ENCODE assay signal across 11 cellular contexts in the genomic region with DNA sequence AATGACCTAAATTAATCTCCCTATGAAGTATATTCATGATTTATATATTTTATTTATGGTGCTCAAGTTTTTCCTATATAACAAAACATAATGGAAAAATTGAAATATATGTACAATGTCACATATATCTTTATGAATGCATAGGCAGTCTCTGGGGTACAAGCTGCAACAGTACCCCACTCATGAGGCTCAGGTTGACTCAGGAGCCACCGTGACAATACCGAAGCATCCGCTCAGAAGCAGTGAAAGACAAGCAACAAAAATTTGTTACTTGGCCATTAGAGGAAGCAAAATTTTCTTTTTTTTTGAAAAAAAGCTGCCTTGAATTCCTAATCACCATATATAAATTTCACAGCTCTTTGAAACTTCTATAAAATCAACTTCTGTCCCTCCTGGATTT. TPM values are rescaled to one million over a fixed set of nuclear protein-coding genes. Genes with fewer than 3 reads are reported as not detected.
DNase-seq lines count a peak whose midpoint lies in the region; ATAC-seq, FAIRE-seq and TF ChIP-seq lines count a peak whose summit lies in the region.
"Had no signal": no experiment of that assay in that cellular context is flagged by ENCODE, and none has a peak within 500 bp of the region (broad histone marks: within the 10 kb centered on the region; RNA-seq: fewer than 3 reads in every experiment).

No MANE protein-coding gene starts in this region.

- peaks cover 18% of the 10 kb centered on the region for H3K4me1 ChIP-seq in mononuclear cell (ENCODE audit: insufficient read depth, low read length)

- no peak for DNase-seq in CD4-positive, alpha-beta T cell
- DNase-seq in NB4 (ENCODE audit: low read depth) = no peak
- no peak for DNase-seq in MCF 10A (ENCODE audit: unreplicated experiment)
- no peak for DNase-seq in urothelium cell line (ENCODE audit: low spot score)
- DNase-seq in glutamatergic neuron = no peak
- no peak for DNase-seq in AG20443 (ENCODE audit: low spot score)
- DNase-seq in mucosa of gallbladder (ENCODE audit: low spot score) = no peak
- DNase-seq: activated B cell treated with CpG ODN at 0.5 μM for 24 hours, Caco-2, SHP77 had no signal

- no peak for ATAC-seq in CD4-positive, alpha-beta T cell (ENCODE audit: poor library complexity)

- no TSS peak for BruUV-seq in MCF 10A (replicated peaks; lab: Mats Ljungman, UMichigan)

- H3K27me3 ChIP-seq in CD4-positive, alpha-beta T cell (ENCODE audit: control insufficient read depth, insufficient read depth, low read length) = no peaks in the 10 kb centered on the region
- H3K27me3 ChIP-seq in mononuclear cell (ENCODE audit: insufficient read depth, low read length) = no peaks in the 10 kb centered on the region

- H3K4me3 Mint-ChIP-seq in CD4-positive, alpha-beta T cell = peak overlapping the region; percentile 73
- peak overlapping the region; percentile 100 for H3K4me3 Mint-ChIP-seq in MCF 10A (ENCODE audit: unreplicated experiment)
- no peak overlapping the region for H3K4me3 Mint-ChIP-seq in glutamatergic neuron (ENCODE audit: unreplicated experiment)

- H3K4me1 Mint-ChIP-seq in CD4-positive, alpha-beta T cell (ENCODE audit: low read depth) = peaks cover 62% of the 10 kb centered on the region
- H3K4me1 Mint-ChIP-seq in MCF 10A (ENCODE audit: insufficient read depth, unreplicated experiment) = peaks cover 37% of the 10 kb centered on the region
- H3K4me1 Mint-ChIP-seq in glutamatergic neuron (ENCODE audit: low read depth, unreplicated experiment) = peaks cover 28% of the 10 kb centered on the region

- no peak overlapping the region for H3K27ac Mint-ChIP-seq in CD4-positive, alpha-beta T cell
- H3K27ac Mint-ChIP-seq in MCF 10A (ENCODE audit: low read depth, unreplicated experiment) = peak overlapping the region; percentile 98
- H3K27ac Mint-ChIP-seq in glutamatergic neuron (ENCODE audit: unreplicated experiment) = no peak overlapping the region
- H3K27ac Mint-ChIP-seq: activated B cell treated with CpG ODN at 0.5 μM for 24 hours had no signal

- H3K27me3 Mint-ChIP-seq in CD4-positive, alpha-beta T cell = no peaks in the 10 kb centered on the region
- H3K27me3 Mint-ChIP-seq in MCF 10A (ENCODE audit: insufficient read depth, unreplicated experiment) = no peaks in the 10 kb centered on the region
- H3K27me3 Mint-ChIP-seq in glutamatergic neuron (ENCODE audit: unreplicated experiment) = peaks cover 11% of the 10 kb centered on the region
- H3K27me3 Mint-ChIP-seq: activated B cell treated with CpG ODN at 0.5 μM for 24 hours had no signal

- H3K27ac ChIP-seq in CD4-positive, alpha-beta T cell (ENCODE audit: low read depth, low read length) = no peak overlapping the region

- no peak for TF ChIP-seq CTCF in CD4-positive, alpha-beta T cell (IDR thresholded peaks at IDR 0.05)
- TF ChIP-seq CTCF in NB4 (IDR thresholded peaks at IDR 0.05; ENCODE audit: low read depth, low read length) = no peak
- no peak for TF ChIP-seq CTCF in MCF 10A (IDR thresholded peaks at IDR 0.05; ENCODE audit: unreplicated experiment)
- TF ChIP-seq CTCF in glutamatergic neuron (IDR thresholded peaks at IDR 0.05; ENCODE audit: partially characterized antibody, unreplicated experiment) = no peak

- CTCF ChIA-PET in CD4-positive, alpha-beta T cell (lab: Charles Lee) = interaction anchor here (1.5 kb wide), 1 partner anchor 106 kb away, joined by 5 read pairs; no protein-coding TSS in a partner anchor
- CTCF ChIA-PET in MCF 10A (lab: Yijun Ruan, JAX) = interaction anchor here (1.0 to 2.2 kb wide), 6 partner anchors 12 to 183 kb away, joined by 3 to 13 read pairs (median 6); no protein-coding TSS in a partner anchor

- H3K9me3 Mint-ChIP-seq in CD4-positive, alpha-beta T cell = no peaks in the 10 kb centered on the region
- no peaks in the 10 kb centered on the region for H3K9me3 Mint-ChIP-seq in MCF 10A (ENCODE audit: unreplicated experiment)
- H3K9me3 Mint-ChIP-seq in glutamatergic neuron (ENCODE audit: unreplicated experiment) = peaks cover 6% of the 10 kb centered on the region
- H3K9me3 Mint-ChIP-seq: activated B cell treated with CpG ODN at 0.5 μM for 24 hours had no signal

- intact Hi-C loops in CD4-positive, alpha-beta T cell (cut with DNase I, micrococcal nuclease) = loop anchor here (2.0 to 10.0 kb wide), 10 partner anchors 313 to 1463 kb away; partner anchors contain the start of genes ATXN7L1 (in 1 of the 2), CBLL1 (in 1 of the 2), CCDC71L (in 1 of the 2) and COG5 (in 1 of the 2)
- intact Hi-C loops in MCF 10A (cut with micrococcal nuclease) = loop anchor here (2.0 to 5.0 kb wide), 4 partner anchors 85 to 455 kb away; no protein-coding TSS in a partner anchor

- H3K9me3 ChIP-seq in CD4-positive, alpha-beta T cell (ENCODE audit: control insufficient read depth, low read length) = no peaks in the 10 kb centered on the region
- no peaks in the 10 kb centered on the region for H3K9me3 ChIP-seq in mononuclear cell (ENCODE audit: low read depth, low read length)
- H3K9me3 ChIP-seq: Caco-2 had no signal

- no peak for FAIRE-seq in urothelium cell line (lab: Jason Lieb, UNC)

- peaks cover 12% of the 10 kb centered on the region for H3K36me3 Mint-ChIP-seq in CD4-positive, alpha-beta T cell (ENCODE audit: low read depth)
- H3K36me3 Mint-ChIP-seq in MCF 10A (ENCODE audit: insufficient read depth, unreplicated experiment) (peaks cover 57% of the 10 kb centered on the region), glutamatergic neuron (ENCODE audit: unreplicated experiment) (no peaks in the 10 kb centered on the region)

- no peak for TF ChIP-seq POLR2A in NB4 (IDR thresholded peaks at IDR 0.05; ENCODE audit: extremely low read depth, insufficient read length)

- peak overlapping the region; percentile 69 for H3K4me3 ChIP-seq in NB4 (ENCODE audit: low read depth, low read length)
- peak overlapping the region; percentile 84 for H3K4me3 ChIP-seq in mononuclear cell (ENCODE audit: low read length)

- POLR2A ChIA-PET in CD4-positive, alpha-beta T cell (lab: Charles Lee) = no interaction called here
- POLR2A ChIA-PET in MCF 10A (lab: Yijun Ruan, JAX) = interaction anchor here (0.6 to 3.2 kb wide), 22 partner anchors 9 to 887 kb away, joined by 3 to 27 read pairs (median 4); partner anchors contain the start of genes HBP1 and SYPL1

RNA-seq across cellular contexts. Expression of gene NAMPT, which starts 2.9 kb away (rescaled TPM):
- total RNA-seq in CD4-positive, alpha-beta T cell = 100 to 1,000 TPM; 154 to 159 TPM
- total RNA-seq in MCF 10A (2022) (379 and 392 TPM in 2 replicates), mononuclear cell (1,699 TPM), glutamatergic neuron (ENCODE audit: unreplicated experiment) (48.4 TPM), mucosa of gallbladder (52.7 TPM)
